1 cellular context compared by ENCODE assay signal in genomic region chr2:130846233-130846632, GRCh38.
TF ChIP-seq lines count a peak whose summit lies in the region.

No MANE protein-coding gene starts in this region.

TF ChIP-seq in SK-N-SH, 30 proteins besides CTCF, POLR2A, EP300 and RAD21 (continued from another document):
- TF ChIP-seq PBX3 (IDR thresholded peaks at IDR 0.05) (no peak), MEF2A (IDR thresholded peaks at IDR 0.05; ENCODE audit: borderline replicate concordance, low read depth) (no peak)
